Comparison of ENCODE assay signal across 11 cellular contexts in genomic region chr17:30716461-30717289, GRCh38.
DNase-seq lines count a peak whose midpoint lies in the region; ATAC-seq and TF ChIP-seq lines count a peak whose summit lies in the region.
"Had no signal": no experiment of that assay in that cellular context is flagged by ENCODE, and none has a peak within 500 bp of the region (broad histone marks: within the 10 kb centered on the region; RNA-seq: fewer than 3 reads in every experiment).

No MANE protein-coding gene starts in this region.

- no peak overlapping the region for H3K27ac ChIP-seq in A673 (ENCODE audit: low read depth, low read length, poor library complexity, severe bottlenecking)
- no peak overlapping the region for H3K27ac ChIP-seq in OCI-LY1 (ENCODE audit: low read depth, low read length, poor library complexity, severe bottlenecking)
- H3K27ac ChIP-seq in substantia nigra (ENCODE audit: low read depth, low read length, poor library complexity, severe bottlenecking), result no peak overlapping the region
- no peak overlapping the region for H3K27ac ChIP-seq in CD8-positive, alpha-beta T cell (ENCODE audit: low read depth, low read length)
- H3K27ac ChIP-seq: pancreas had no signal

- no peaks in the 10 kb centered on the region for H3K36me3 Mint-ChIP-seq in CD8-positive, alpha-beta T cell

- no peaks in the 10 kb centered on the region for H4K20me1 ChIP-seq in OCI-LY1 (ENCODE audit: insufficient read depth, low read length)

- H3K9me3 Mint-ChIP-seq in CD8-positive, alpha-beta T cell, result no peaks in the 10 kb centered on the region

- H3K79me2 ChIP-seq in OCI-LY1 (ENCODE audit: insufficient read depth, low read length), result peaks cover 48% of the 10 kb centered on the region

- no peak for ATAC-seq in CD8-positive, alpha-beta T cell
- ATAC-seq: pancreas had no signal

- no peaks in the 10 kb centered on the region for H3K27me3 Mint-ChIP-seq in CD8-positive, alpha-beta T cell (ENCODE audit: low read depth)

- H3K9me2 ChIP-seq in OCI-LY1 (ENCODE audit: low read depth, low read length), result no peaks in the 10 kb centered on the region

- no peak overlapping the region for H3K4me3 Mint-ChIP-seq in CD8-positive, alpha-beta T cell

- H3K36me3 ChIP-seq in A673 (ENCODE audit: insufficient read depth, low read length, poor library complexity, severe bottlenecking) (no peaks in the 10 kb centered on the region), OCI-LY1 (ENCODE audit: insufficient read depth, low read length) (peaks cover 7% of the 10 kb centered on the region; the same call in 1 of the 2 replicates)
- no peaks in the 10 kb centered on the region for H3K36me3 ChIP-seq in CD8-positive, alpha-beta T cell (ENCODE audit: insufficient read depth, low read length)
- H3K36me3 ChIP-seq: pancreas had no signal

- H3K4me1 ChIP-seq in A673 (ENCODE audit: insufficient read depth, low read length, poor library complexity, severe bottlenecking) (no peaks in the 10 kb centered on the region), OCI-LY1 (ENCODE audit: insufficient read depth, low read length, severe bottlenecking) (peaks cover 33% of the 10 kb centered on the region)
- no peaks in the 10 kb centered on the region for H3K4me1 ChIP-seq in CD8-positive, alpha-beta T cell (ENCODE audit: insufficient read depth, low read length)
- H3K4me1 ChIP-seq: pancreas had no signal

- peaks cover 8% of the 10 kb centered on the region for H3K4me1 Mint-ChIP-seq in CD8-positive, alpha-beta T cell (ENCODE audit: low read depth)

- no peak overlapping the region for H2AFZ ChIP-seq in OCI-LY1 (ENCODE audit: low read length)

- 0 out of 2 replicates have a peak, but pooled peaks have one; percentile 22 for TF ChIP-seq CTCF in A673 (conservative IDR thresholded peaks at IDR 0.05; ENCODE audit: low read depth, low read length)
- peak; percentile 35; the same call in 1 of the 3 replicates for TF ChIP-seq CTCF in GM12872 (IDR thresholded peaks at IDR 0.05; ENCODE audit: insufficient read depth, low read depth, low read length)
- peak; percentile 19; the same call in 1 of the 2 replicates for TF ChIP-seq CTCF in OCI-LY1 (IDR thresholded peaks at IDR 0.05; ENCODE audit: low read length)
- peak; percentile 28 for TF ChIP-seq CTCF in fibroblast of pulmonary artery (IDR thresholded peaks at IDR 0.05; ENCODE audit: low read length, missing control alignments)
- TF ChIP-seq CTCF in CD8-positive, alpha-beta T cell (IDR thresholded peaks at IDR 0.05), result no peak

- H3K9me3 ChIP-seq in A673 (ENCODE audit: low read depth, low read length, poor library complexity, severe bottlenecking), result no peaks in the 10 kb centered on the region
- H3K9me3 ChIP-seq in OCI-LY1 (ENCODE audit: low read length), result no peaks in the 10 kb centered on the region
- H3K9me3 ChIP-seq in CD8-positive, alpha-beta T cell (ENCODE audit: low read length), result no peaks in the 10 kb centered on the region
- H3K9me3 ChIP-seq: pancreas had no signal

- no peak overlapping the region for H3K27ac Mint-ChIP-seq in CD8-positive, alpha-beta T cell

- no peak overlapping the region for H3K9ac ChIP-seq in OCI-LY1 (ENCODE audit: low read length)

- BruUV-seq in A673 (replicated peaks; lab: Mats Ljungman, UMichigan), result no TSS peak

- intact Hi-C loops in A673 (cut with micrococcal nuclease; ENCODE audit: unreplicated experiment), result loop anchor here (10.0 kb wide), 1 partner anchor 242 kb away; the partner anchor contains the start of gene GOSR1
- intact Hi-C loops in CD8-positive, alpha-beta T cell (cut with DNase I, micrococcal nuclease), result loop anchor here (10.0 kb wide), 2 partner anchors 242 to 612 kb away; partner anchors contain the start of gene GOSR1 (in 1 of the 2)

- no peaks in the 10 kb centered on the region for H3K27me3 ChIP-seq in A673 (replicated peaks; ENCODE audit: insufficient read depth, low read depth, low read length, poor library complexity)
- H3K27me3 ChIP-seq in OCI-LY1 (ENCODE audit: insufficient read depth, low read length), result no peaks in the 10 kb centered on the region
- no peaks in the 10 kb centered on the region for H3K27me3 ChIP-seq in CD8-positive, alpha-beta T cell (ENCODE audit: insufficient read depth, low read length)
- H3K27me3 ChIP-seq: pancreas had no signal

- no peak overlapping the region for H3K4me2 ChIP-seq in OCI-LY1 (ENCODE audit: low read length)

- DNase-seq in A673 (ENCODE audit: low spot score), result no peak
- DNase-seq in fibroblast of pulmonary artery (ENCODE audit: low read depth), result peak; percentile 31
- no peak for DNase-seq in substantia nigra (lab: John Stamatoyannopoulos, UW)
- DNase-seq in NCI-H2029 treated with DMSO at 0.1 percent for 48 hours (lab: John Stamatoyannopoulos, UW), result no peak
- DNase-seq in CD8-positive, alpha-beta T cell, result no peak
- no peak for DNase-seq in COLO829 (ENCODE audit: low spot score)
- DNase-seq: activated CD4-positive, alpha-beta T cell treated with anti-CD3 and anti-CD28 coated beads for 4 hours; DMS79 treated with DMSO at 0.1 percent for 48 hours had no signal

- H3F3A ChIP-seq in OCI-LY1 (ENCODE audit: insufficient read depth, low read length), result peaks cover 3% of the 10 kb centered on the region; the same call in 1 of the 2 replicates

- POLR2A ChIA-PET in A673 (lab: Charles Lee; ENCODE audit: low non-redundant PET), result no interaction called here
- POLR2A ChIA-PET in CD8-positive, alpha-beta T cell (lab: Charles Lee), result no interaction called here

- H3K4me3 ChIP-seq in A673 (ENCODE audit: low read depth, low read length, poor library complexity, severe bottlenecking) (no peak overlapping the region), OCI-LY1 (ENCODE audit: low read depth, low read length, poor library complexity, severe bottlenecking) (no peak overlapping the region), fibroblast of pulmonary artery (replicated peaks; ENCODE audit: low read depth, low read length) (no peak overlapping the region)
- H3K4me3 ChIP-seq in CD8-positive, alpha-beta T cell (ENCODE audit: low read depth, low read length), result no peak overlapping the region
- H3K4me3 ChIP-seq: pancreas had no signal

- CTCF ChIA-PET in A673 (lab: Charles Lee), result no interaction called here
- CTCF ChIA-PET in CD8-positive, alpha-beta T cell (lab: Charles Lee), result interaction anchor here (1.0 to 1.6 kb wide), 4 partner anchors 8 to 108 kb away, joined by 3 to 5 read pairs (median 3); partner anchors contain the start of gene CRLF3
